Comparison of ENCODE assay signal across 19 cellular contexts in the genomic region with DNA sequence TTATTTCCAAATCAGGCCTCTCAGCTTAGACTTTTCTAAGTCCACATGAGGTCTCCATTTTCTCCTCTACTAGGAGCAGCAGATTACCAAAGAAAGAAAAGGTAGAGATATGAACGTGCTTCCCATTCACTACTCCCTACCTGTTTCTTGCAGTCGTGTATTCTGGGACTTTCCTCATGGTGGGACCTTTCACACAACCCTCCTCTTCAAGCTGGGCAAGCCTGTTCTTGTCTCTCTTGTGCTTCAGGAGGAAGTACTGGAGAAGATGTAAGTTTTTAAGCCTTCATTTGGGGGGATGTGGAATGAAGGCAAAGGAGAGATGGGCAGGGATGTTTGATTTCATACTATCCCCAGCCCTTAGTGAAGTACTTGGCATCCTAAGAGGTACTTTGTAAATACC.
DNase-seq lines count a peak whose midpoint lies in the region; ATAC-seq and TF ChIP-seq lines count a peak whose summit lies in the region.
"Had no signal": no experiment of that assay in that cellular context is flagged by ENCODE, and none has a peak within 500 bp of the region (broad histone marks: within the 10 kb centered on the region; RNA-seq: fewer than 3 reads in every experiment).

No MANE protein-coding gene starts in this region.

- no peak for ATAC-seq in psoas muscle
- ATAC-seq: HCT116 had no signal

- H3K56ac ChIP-seq in mesendoderm (ENCODE audit: low read length): no peak overlapping the region

- POLR2A ChIA-PET in RWPE1 (lab: Yijun Ruan, JAX; ENCODE audit: low non-redundant PET): no interaction called here

- H3K4me2 ChIP-seq in mammary epithelial cell (ENCODE audit: insufficient read depth, low read depth, low read length) (no peak overlapping the region), mesendoderm (ENCODE audit: low read length) (no peak overlapping the region)
- H3K4me2 ChIP-seq: PC-9 had no signal

- no peak overlapping the region for H4K5ac ChIP-seq in mesendoderm (ENCODE audit: low read length)

- H4K20me1 ChIP-seq in mammary epithelial cell (ENCODE audit: insufficient read depth, low read length): no peaks in the 10 kb centered on the region
- H4K20me1 ChIP-seq: BLaER1 treated with 17β-estradiol and CSF1 and Interleukin-3, amounts not matched to agents 10 nM and 100 nM had no signal

- no peak overlapping the region for H2BK15ac ChIP-seq in mesendoderm (replicated peaks; ENCODE audit: low read depth)

- dilution Hi-C loops in mammary epithelial cell (cut with HindIII; ENCODE audit: low sequenced_read_pairs): no loop called here

- BruUV-seq in mammary epithelial cell (replicated peaks; lab: Mats Ljungman, UMichigan): no TSS peak

- in situ Hi-C loops in mammary epithelial cell (cut with MboI; ENCODE audit: low sequenced_read_pairs in 2 of 2): no loop called here

- DNase-seq in NOMO-1 treated with DMSO at 0.1 percent for 48 hours (lab: John Stamatoyannopoulos, UW; ENCODE audit: unreplicated experiment) (peak; percentile 8), NOMO-1 treated with dmso at 0.1 percent for 144 hours (lab: John Stamatoyannopoulos, UW; ENCODE audit: unreplicated experiment) (no peak), mammary epithelial cell (peak; percentile 46), mesendoderm (peak; percentile 40), suprapubic skin (ENCODE audit: low spot score in 2 of 2) (no peak), RWPE1 (ENCODE audit: low spot score) (no peak), activated T-cell treated with anti-CD3 and anti-CD28 coated beads for 4 hours (no peak), psoas muscle (no peak)
- DNase-seq: 8988T; DMS 273 treated with DMSO at 0.1 percent for 48 hours; EL; MM.1S; NCI-H1930; NCI-H524 treated with DMSO at 0.1 percent for 48 hours; NK-92 treated with Interleukin-12 subunit alpha and Interleukin-12 subunit beta, amount 100 ng/mL, for 24 hours; PC-9 had no signal

- no peak overlapping the region for H2BK120ac ChIP-seq in mesendoderm (ENCODE audit: low read depth, low read length)

- H3K4me3 ChIP-seq in mammary epithelial cell (replicated peaks in 1 of 3; ENCODE audit: insufficient read depth in 1 of 3, low read depth in 2 of 3, low read length in 3 of 3) (no peak overlapping the region), mesendoderm (ENCODE audit: low read length) (no peak overlapping the region), suprapubic skin (no peak overlapping the region), psoas muscle (no peak overlapping the region)
- H3K4me3 ChIP-seq: BLaER1 treated with 17β-estradiol and CSF1 and Interleukin-3, amounts not matched to agents 10 nM and 100 nM; PC-9; SK-N-MC had no signal

- H3K79me2 ChIP-seq in mammary epithelial cell (ENCODE audit: insufficient read depth, low read length) (no peaks in the 10 kb centered on the region), mesendoderm (ENCODE audit: control insufficient read depth, insufficient read depth, low read length) (no peaks in the 10 kb centered on the region)

- H3K18ac ChIP-seq in mesendoderm (ENCODE audit: low read length): no peak overlapping the region

- H3K79me1 ChIP-seq in mesendoderm (ENCODE audit: low read length): no peaks in the 10 kb centered on the region

- H3K27me3 ChIP-seq in mammary epithelial cell (ENCODE audit: insufficient read depth, low read length): no peaks in the 10 kb centered on the region
- H3K27me3 ChIP-seq in mesendoderm (ENCODE audit: insufficient read depth, low read length, poor library complexity): no peaks in the 10 kb centered on the region
- no peaks in the 10 kb centered on the region for H3K27me3 ChIP-seq in suprapubic skin
- H3K27me3 ChIP-seq in psoas muscle (ENCODE audit: insufficient read depth in 3 of 3, low read length in 2 of 3): no peaks in the 10 kb centered on the region
- H3K27me3 ChIP-seq: BLaER1 treated with 17β-estradiol and CSF1 and Interleukin-3, amounts not matched to agents 10 nM and 100 nM had no signal

- H2AFZ ChIP-seq in mammary epithelial cell (ENCODE audit: low read depth, low read length): peak overlapping the region; percentile 78
- H2AFZ ChIP-seq: PC-9 had no signal

- H3K9ac ChIP-seq in mammary epithelial cell (ENCODE audit: insufficient read depth, low read length) (no peak overlapping the region), mesendoderm (ENCODE audit: low read length) (no peak overlapping the region)
- H3K9ac ChIP-seq: BLaER1 treated with 17β-estradiol and CSF1 and Interleukin-3, amounts not matched to agents 10 nM and 100 nM had no signal

- no peak overlapping the region for H3K4ac ChIP-seq in mesendoderm (ENCODE audit: low read depth, low read length)

- peaks cover 30% of the 10 kb centered on the region for H3K4me1 ChIP-seq in mammary epithelial cell (ENCODE audit: insufficient read depth, low read length)
- peaks cover 3% of the 10 kb centered on the region for H3K4me1 ChIP-seq in mesendoderm (ENCODE audit: control insufficient read depth, low read depth, low read length)
- H3K4me1 ChIP-seq in suprapubic skin: peaks cover 20% of the 10 kb centered on the region
- no peaks in the 10 kb centered on the region for H3K4me1 ChIP-seq in psoas muscle

- no peaks in the 10 kb centered on the region for H3K36me3 ChIP-seq in mammary epithelial cell (ENCODE audit: insufficient read depth, low read length)
- no peaks in the 10 kb centered on the region for H3K36me3 ChIP-seq in mesendoderm (ENCODE audit: control insufficient read depth, insufficient read depth, low read length)
- H3K36me3 ChIP-seq in suprapubic skin: no peaks in the 10 kb centered on the region
- no peaks in the 10 kb centered on the region for H3K36me3 ChIP-seq in psoas muscle (ENCODE audit: insufficient read depth in 1 of 2, low read depth in 1 of 2)
- H3K36me3 ChIP-seq: BLaER1 treated with 17β-estradiol and CSF1 and Interleukin-3, amounts not matched to agents 10 nM and 100 nM had no signal

- H3K27ac ChIP-seq in mammary epithelial cell (ENCODE audit: insufficient read depth, low read depth, low read length): no peak overlapping the region
- H3K27ac ChIP-seq in mesendoderm (ENCODE audit: low read depth, low read length): no peak overlapping the region
- peak overlapping the region; percentile 56 for H3K27ac ChIP-seq in suprapubic skin
- no peak overlapping the region for H3K27ac ChIP-seq in RWPE1
- H3K27ac ChIP-seq in psoas muscle: no peak overlapping the region
- H3K27ac ChIP-seq: BLaER1 treated with 17β-estradiol and CSF1 and Interleukin-3, amounts not matched to agents 10 nM and 100 nM; PC-9; SK-N-MC had no signal

- no peak overlapping the region for H2BK5ac ChIP-seq in mesendoderm (ENCODE audit: low read length)

- CTCF ChIA-PET in mammary epithelial cell (lab: Charles Lee; ENCODE audit: low non-redundant PET) (no interaction called here), RWPE1 (lab: Yijun Ruan, JAX) (interaction anchor here (0.6 to 0.7 kb wide), 2 partner anchors 29 to 106 kb away, joined by 3 read pairs; no protein-coding TSS in a partner anchor)

- no peak overlapping the region for H4K8ac ChIP-seq in mesendoderm (ENCODE audit: low read depth, low read length)

- H3K9me3 ChIP-seq in mammary epithelial cell (replicated peaks; ENCODE audit: insufficient read depth, low read length) (no peaks in the 10 kb centered on the region), suprapubic skin (no peaks in the 10 kb centered on the region), psoas muscle (no peaks in the 10 kb centered on the region)
- H3K9me3 ChIP-seq: BLaER1 treated with 17β-estradiol and CSF1 and Interleukin-3, amounts not matched to agents 10 nM and 100 nM had no signal

- TF ChIP-seq CTCF in mammary epithelial cell (conservative IDR thresholded peaks at IDR 0.05 in 1 of 2, IDR thresholded peaks at IDR 0.05 in 1 of 2; ENCODE audit: extremely low read depth in 1 of 2, insufficient read depth in 1 of 2, low read depth in 1 of 2, low read length in 2 of 2) (no peak), suprapubic skin (IDR thresholded peaks at IDR 0.05) (no peak), RWPE1 (conservative IDR thresholded peaks at IDR 0.05; ENCODE audit: low read depth) (no peak), psoas muscle (IDR thresholded peaks at IDR 0.05) (no peak)

- intact Hi-C loops in mammary epithelial cell (cut with micrococcal nuclease): no loop called here
- intact Hi-C loops in psoas muscle (cut with DNase I): no loop called here

- 5% methylated on average over 2 of the region's 2 CpGs for WGBS in mammary epithelial cell (ENCODE audit: low coverage, missing lambda C conversion rate)
- no CpG with 5 or more reads among the region's 2 CpGs for WGBS in mesendoderm (ENCODE audit: extremely low coverage, insufficient coverage, low lambda C conversion rate)
- 65% methylated on average over 2 of the region's 2 CpGs for WGBS in suprapubic skin
- 81 to 84% (median 83%) methylated on average over 2 of the region's 2 CpGs for WGBS in psoas muscle, 3 donors

- no peak for TF ChIP-seq EP300 in suprapubic skin (IDR thresholded peaks at IDR 0.05)

- no peak overlapping the region for H2AK5ac ChIP-seq in mesendoderm (ENCODE audit: low read length)

- H3K23ac ChIP-seq in mesendoderm (ENCODE audit: low read length): no peak overlapping the region

- no peak for TF ChIP-seq POLR2A in suprapubic skin (IDR thresholded peaks at IDR 0.05)

Comparison
In these comparisons a context has a peak if more than half of its experiments do, and no peak if none do; other contexts are left out.
1. DNase-seq: peak in NOMO-1 treated with DMSO at 0.1 percent for 48 hours (single experiment), mammary epithelial cell (single experiment) and mesendoderm (single experiment); none in NOMO-1 treated with dmso at 0.1 percent for 144 hours (single experiment), suprapubic skin (0 of 2), RWPE1 (single experiment), activated T-cell treated with anti-CD3 and anti-CD28 coated beads for 4 hours (single experiment) and psoas muscle (0 of 2).